Comparison of ENCODE assay signal across 23 cellular contexts in the genomic region with DNA sequence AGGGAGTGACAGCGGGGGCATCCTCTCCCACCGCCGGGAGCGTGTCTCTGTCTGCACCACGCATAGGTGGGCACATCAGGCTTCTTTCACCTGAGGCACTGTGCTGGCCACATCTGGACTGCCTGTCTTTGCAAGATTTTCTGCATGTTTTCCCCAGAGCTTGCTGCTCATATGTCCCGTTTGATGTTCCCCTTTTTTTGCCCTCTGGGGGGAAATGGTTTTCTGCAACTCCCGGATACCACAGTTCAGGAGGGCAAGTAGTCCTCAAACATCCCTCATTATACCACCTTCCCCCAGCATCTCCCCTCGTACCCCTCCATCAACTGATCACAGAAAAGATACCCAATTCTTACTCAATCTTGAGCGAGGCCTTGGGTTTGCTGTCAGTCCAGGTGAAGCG.
"Had no signal": no experiment of that assay in that cellular context is flagged by ENCODE, and none has a peak within 500 bp of the region (broad histone marks: within the 10 kb centered on the region; RNA-seq: fewer than 3 reads in every experiment).

No MANE protein-coding gene starts in this region.

- DNase-seq: activated CD4-positive, alpha-beta T cell treated with anti-CD3 and anti-CD28 coated beads for 36 hours; activated CD4-positive, alpha-beta T cell treated with anti-CD3 and anti-CD28 coated beads, Interleukin-2, amount 10 ng/mL, durations not matched to agents 7 days and 5 days; activated CD4-positive, alpha-beta T cell treated with anti-CD3 and anti-CD28 coated beads, Interleukin-2, amount 50 U/mL, for 48 hours; activated CD8-positive, alpha-beta T cell treated with anti-CD3 and anti-CD28 coated beads, Interleukin-2, amount 10 ng/mL, durations not matched to agents 7 days and 5 days; activated gamma-delta T cell; activated naive CD4-positive, alpha-beta T cell treated with Interleukin-2 at 50 U/mL for 16 hours; activated T-cell treated with anti-CD3 and anti-CD28 coated beads, Interleukin-2, amount 50 U/mL, for 24 hours; body of pancreas; NCI-H1092; NCI-H146; NCI-H187; NCI-H2029 treated with DMSO at 0.1 percent for 48 hours; NCI-H2107; NCI-H2171; NCI-H510A; NCI-H526; NCI-H748 treated with DMSO at 0.1 percent for 48 hours; NK-92 treated with Interleukin-12 subunit alpha and Interleukin-12 subunit beta, amount 100 ng/mL, for 24 hours; OCI-M1; Right ventricle myocardium superior had no signal

- ATAC-seq: activated CD4-positive, alpha-beta T cell treated with anti-CD3 and anti-CD28 coated beads for 36 hours; activated CD4-positive, CD25-positive, alpha-beta regulatory T cell treated with anti-CD3 and anti-CD28 coated beads, Interleukin-2, amount 50 U/mL, for 24 hours; activated CD8-positive, alpha-beta T cell treated with anti-CD3 and anti-CD28 coated beads, Interleukin-2, amount 10 ng/mL, durations not matched to agents 7 days and 5 days; activated naive CD4-positive, alpha-beta T cell treated with anti-CD3 and anti-CD28 coated beads, Interleukin-2, amount 50 U/mL, for 72 hours; body of pancreas; WTC11 had no signal
